ENCODE assay signal across 13 cellular contexts in the genomic region with DNA sequence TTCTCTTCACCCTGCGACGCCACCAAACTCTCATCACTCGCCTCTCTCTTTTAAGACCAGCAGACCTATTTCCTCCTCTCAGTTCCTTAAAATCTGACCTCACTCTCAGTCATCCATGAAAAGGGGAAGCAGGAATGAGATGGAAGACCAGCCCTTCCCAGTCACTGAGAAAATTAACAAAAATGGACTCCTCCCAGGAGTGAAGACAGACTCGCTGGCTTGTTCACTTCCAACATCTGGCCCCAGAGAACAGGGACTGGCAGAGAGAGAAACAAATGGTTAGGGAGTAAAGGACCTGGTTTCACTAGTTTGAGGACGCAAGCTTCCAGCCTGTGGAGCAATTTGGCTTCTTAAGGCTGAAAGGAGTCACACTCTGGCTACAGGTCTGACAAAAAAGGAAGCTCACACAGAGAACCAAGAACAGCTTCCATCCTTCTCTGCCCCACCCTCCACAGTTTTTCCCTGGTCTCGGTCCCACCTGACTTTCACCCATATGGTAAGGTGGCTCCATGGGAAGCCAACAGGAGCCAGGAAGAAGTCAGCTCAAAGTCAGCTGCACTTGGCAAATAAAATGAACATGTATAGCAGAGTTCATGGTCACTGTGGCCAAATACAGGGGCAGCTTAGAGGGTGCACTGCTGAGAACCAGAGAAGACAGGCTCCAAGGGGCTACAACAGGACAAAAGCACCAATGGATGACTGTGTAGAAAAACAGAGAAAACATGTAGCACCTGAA. TPM values are rescaled to one million over a fixed set of nuclear protein-coding genes. Genes with fewer than 3 reads are reported as not detected.
DNase-seq lines count a peak whose midpoint lies in the region; ATAC-seq and TF ChIP-seq lines count a peak whose summit lies in the region.
"Had no signal": no experiment of that assay in that cellular context is flagged by ENCODE, and none has a peak within 500 bp of the region (broad histone marks: within the 10 kb centered on the region; RNA-seq: fewer than 3 reads in every experiment).

No MANE protein-coding gene starts in this region.

- H3K4me3 ChIP-seq in fibroblast of mammary gland (ENCODE audit: control insufficient read depth, low read depth, low read length), result no peak overlapping the region
- H3K4me3 ChIP-seq: prostate gland had no signal

- no peaks in the 10 kb centered on the region for H3K27me3 Mint-ChIP-seq in osteocyte (ENCODE audit: unreplicated experiment)

- H3K27ac ChIP-seq in 22Rv1, result 0 out of 2 replicates have a peak overlapping the region, but pooled peaks have one; percentile 7
- H3K27ac ChIP-seq: prostate gland had no signal

- no peaks in the 10 kb centered on the region for H3K9me3 Mint-ChIP-seq in osteocyte (ENCODE audit: unreplicated experiment)

- TF ChIP-seq CTCF in 22Rv1 (IDR thresholded peaks at IDR 0.05) (no peak), fibroblast of mammary gland (conservative IDR thresholded peaks at IDR 0.05; ENCODE audit: control insufficient read depth, insufficient read depth, low read depth, low read length) (no peak), osteocyte (IDR thresholded peaks at IDR 0.05) (no peak)

- peaks cover 44% of the 10 kb centered on the region for H3K36me3 Mint-ChIP-seq in osteocyte (ENCODE audit: unreplicated experiment)

- peak; percentile 76 for DNase-seq in NOMO-1 treated with DMSO at 0.1 percent for 48 hours (lab: John Stamatoyannopoulos, UW; ENCODE audit: unreplicated experiment)
- peak; percentile 53 for DNase-seq in fibroblast of mammary gland (ENCODE audit: low read depth)
- no peak for DNase-seq in osteocyte (ENCODE audit: extremely low spot score, unreplicated experiment)
- DNase-seq in stimulated activated naive CD4-positive, alpha-beta T cell treated with Interleukin-2 at 50 U/mL for 16 hours (lab: John Stamatoyannopoulos, UW), result no peak
- no peak for DNase-seq in DMS153 treated with DMSO at 0.1 percent for 48 hours (lab: John Stamatoyannopoulos, UW; ENCODE audit: unreplicated experiment)
- DNase-seq in activated naive CD4-positive, alpha-beta T cell treated with anti-CD3 and anti-CD28 coated beads, Interleukin-2, amount 50 U/mL, for 16 hours, result no peak
- DNase-seq: DND-41, SHP77 had no signal

- H3K4me3 Mint-ChIP-seq in osteocyte (ENCODE audit: unreplicated experiment), result no peak overlapping the region

- peak overlapping the region; percentile 56 for H3K27ac Mint-ChIP-seq in osteocyte (ENCODE audit: unreplicated experiment)

- no peak for ATAC-seq in GM18517 (IDR thresholded peaks at IDR 0.05; ENCODE audit: unreplicated experiment)
- ATAC-seq: activated CD4-positive, CD25-positive, alpha-beta regulatory T cell treated with anti-CD3 and anti-CD28 coated beads, Interleukin-2, amount 50 U/mL, for 24 hours; esophagus mucosa had no signal

- H3K4me1 Mint-ChIP-seq in osteocyte (ENCODE audit: unreplicated experiment), result peaks cover 68% of the 10 kb centered on the region

RNA-seq across cellular contexts. Expression of a gene that starts 57.2 kb away (rescaled TPM):
- total RNA-seq in osteocyte, result 419 and 441 TPM in 2 replicates

Comparison
In these comparisons a context has a peak if more than half of its experiments do, and no peak if none do; other contexts are left out.
1. DNase-seq: peak in NOMO-1 treated with DMSO at 0.1 percent for 48 hours (single experiment) and fibroblast of mammary gland (single experiment); none in osteocyte (single experiment), stimulated activated naive CD4-positive, alpha-beta T cell treated with Interleukin-2 at 50 U/mL for 16 hours (single experiment), DMS153 treated with DMSO at 0.1 percent for 48 hours (single experiment) and activated naive CD4-positive, alpha-beta T cell treated with anti-CD3 and anti-CD28 coated beads, Interleukin-2, amount 50 U/mL, for 16 hours (single experiment).